ENCODE assay signal across 18 cellular contexts in the genomic region with DNA sequence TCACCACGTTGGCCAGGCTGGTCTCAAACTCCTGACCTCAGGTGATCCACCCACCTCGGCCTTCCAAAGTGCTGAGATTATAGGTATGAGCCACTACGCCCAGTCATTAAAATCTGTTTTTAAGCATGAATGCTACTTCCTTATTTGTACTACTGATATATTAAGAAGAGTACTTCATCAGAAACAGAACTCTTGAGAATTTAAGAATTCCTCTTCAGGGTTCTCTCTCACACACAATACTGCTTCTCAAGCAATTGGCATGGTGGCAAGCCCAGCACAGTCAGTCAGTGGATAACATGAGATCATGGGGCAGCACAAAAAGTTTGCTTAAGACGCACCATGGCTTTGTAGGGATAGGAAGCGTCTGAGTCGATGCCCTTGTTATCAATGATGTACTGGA. TPM values are rescaled to one million over a fixed set of nuclear protein-coding genes. Genes with fewer than 3 reads are reported as not detected.
DNase-seq lines count a peak whose midpoint lies in the region; ATAC-seq and TF ChIP-seq lines count a peak whose summit lies in the region.
"Had no signal": no experiment of that assay in that cellular context is flagged by ENCODE, and none has a peak within 500 bp of the region (broad histone marks: within the 10 kb centered on the region; RNA-seq: fewer than 3 reads in every experiment).

No MANE protein-coding gene starts in this region.

- H3K4me3 Mint-ChIP-seq in GM23338: no peak overlapping the region
- H3K4me3 Mint-ChIP-seq: B cell; CD4-positive, CD25-positive, alpha-beta regulatory T cell; HFFc6 had no signal

- H2AFZ ChIP-seq in GM23338: peak overlapping the region; percentile 91
- H2AFZ ChIP-seq: GM23248 had no signal

- H4K20me1 ChIP-seq in GM23338 (replicated peaks; ENCODE audit: insufficient read depth): no peaks in the 10 kb centered on the region

- H3F3A ChIP-seq in GM23338 (replicated peaks; ENCODE audit: low read depth): no peaks in the 10 kb centered on the region

- intact Hi-C loops in lower lobe of right lung (cut with DNase I): no loop called here

- no peak overlapping the region for H3K4me2 ChIP-seq in GM23338
- H3K4me2 ChIP-seq: BLaER1 treated with 17β-estradiol and CSF1 and Interleukin-3, amounts not matched to agents 10 nM and 100 nM had no signal

- H3K4me3 ChIP-seq in GM23338 (no peak overlapping the region), lower lobe of right lung (no peak overlapping the region), neutrophil (ENCODE audit: low read depth in 1 of 2, low read length in 1 of 2) (no peak overlapping the region)
- H3K4me3 ChIP-seq: BLaER1 treated with 17β-estradiol and CSF1 and Interleukin-3, amounts not matched to agents 10 nM and 100 nM; GM23248 had no signal

- H3K27ac Mint-ChIP-seq in GM23338: no peak overlapping the region
- H3K27ac Mint-ChIP-seq: B cell, HFFc6 had no signal

- no peaks in the 10 kb centered on the region; the same call in 1 of the 2 replicates for H3K9me2 ChIP-seq in GM23338 (ENCODE audit: insufficient read depth)

- no peaks in the 10 kb centered on the region for H3K4me1 ChIP-seq in GM23338 (ENCODE audit: insufficient read depth)
- no peaks in the 10 kb centered on the region for H3K4me1 ChIP-seq in lower lobe of right lung
- no peaks in the 10 kb centered on the region for H3K4me1 ChIP-seq in neutrophil (ENCODE audit: control insufficient read depth in 1 of 2, insufficient read depth in 1 of 2, low read depth in 1 of 2, low read length in 1 of 2)
- H3K4me1 ChIP-seq: BLaER1 treated with 17β-estradiol and CSF1 and Interleukin-3, amounts not matched to agents 10 nM and 100 nM; Caco-2 had no signal

- no peaks in the 10 kb centered on the region for H3K79me2 ChIP-seq in GM23338 (replicated peaks; ENCODE audit: insufficient read depth)

- TF ChIP-seq CTCF in GM23338 (conservative IDR thresholded peaks at IDR 0.05; ENCODE audit: low read depth in 2 of 2): no peak
- no peak for TF ChIP-seq CTCF in lower lobe of right lung (IDR thresholded peaks at IDR 0.05)
- no peak for TF ChIP-seq CTCF in neutrophil (IDR thresholded peaks at IDR 0.05)

- H3K27ac ChIP-seq in GM23338 (ENCODE audit: low read depth): 0 out of 2 replicates have a peak overlapping the region, but pooled peaks have one; percentile 26
- no peak overlapping the region for H3K27ac ChIP-seq in lower lobe of right lung
- peak overlapping the region; percentile 53 for H3K27ac ChIP-seq in neutrophil
- H3K27ac ChIP-seq: BLaER1 treated with 17β-estradiol and CSF1 and Interleukin-3, amounts not matched to agents 10 nM and 100 nM; GM23248; HL-60 had no signal

- no peaks in the 10 kb centered on the region for H3K27me3 ChIP-seq in GM23338 (ENCODE audit: insufficient read depth)
- H3K27me3 ChIP-seq in lower lobe of right lung (ENCODE audit: low read depth): no peaks in the 10 kb centered on the region
- H3K27me3 ChIP-seq in neutrophil: no peaks in the 10 kb centered on the region
- H3K27me3 ChIP-seq: BLaER1 treated with 17β-estradiol and CSF1 and Interleukin-3, amounts not matched to agents 10 nM and 100 nM had no signal

- DNase-seq in GM23338 (ENCODE audit: low spot score): no peak
- DNase-seq in lower lobe of right lung: no peak
- DNase-seq in NCI-H526 (lab: John Stamatoyannopoulos, UW): no peak
- no peak for DNase-seq in UCSD-AML1 (lab: John Stamatoyannopoulos, UW; ENCODE audit: unreplicated experiment)
- DNase-seq in stimulated activated CD4-positive, alpha-beta T cell treated with anti-CD3 and anti-CD28 coated beads, Interleukin-4, amount 100 ng/mL, for 1 hour: no peak
- DNase-seq: Caco-2; CD4-positive, CD25-positive, alpha-beta regulatory T cell; GM23248; H7; HFFc6; IMR-90 had no signal

- ATAC-seq in GM23338: no peak
- peak; percentile 83 to 86 for ATAC-seq in lower lobe of right lung
- ATAC-seq: HCT116 had no signal

- H3K4me1 Mint-ChIP-seq in GM23338: peaks cover 2% of the 10 kb centered on the region; the same call in 1 of the 3 replicates
- H3K4me1 Mint-ChIP-seq: B cell; CD4-positive, CD25-positive, alpha-beta regulatory T cell had no signal

- H3K9me3 ChIP-seq in lower lobe of right lung: no peaks in the 10 kb centered on the region
- H3K9me3 ChIP-seq in neutrophil: no peaks in the 10 kb centered on the region
- H3K9me3 ChIP-seq: BLaER1 treated with 17β-estradiol and CSF1 and Interleukin-3, amounts not matched to agents 10 nM and 100 nM; Caco-2 had no signal

- H3K27me3 Mint-ChIP-seq in GM23338 (ENCODE audit: insufficient read depth, low read depth, poor library complexity): no peaks in the 10 kb centered on the region
- H3K27me3 Mint-ChIP-seq: B cell; CD4-positive, CD25-positive, alpha-beta regulatory T cell had no signal

- H3K36me3 Mint-ChIP-seq in GM23338 (ENCODE audit: low read depth): no peaks in the 10 kb centered on the region

- no peaks in the 10 kb centered on the region for H3K9me3 Mint-ChIP-seq in GM23338
- H3K9me3 Mint-ChIP-seq: CD4-positive, CD25-positive, alpha-beta regulatory T cell; HFFc6 had no signal

- no peaks in the 10 kb centered on the region for H3K36me3 ChIP-seq in GM23338 (ENCODE audit: insufficient read depth)
- H3K36me3 ChIP-seq in lower lobe of right lung: peaks cover 77% of the 10 kb centered on the region
- peaks cover 100% of the 10 kb centered on the region for H3K36me3 ChIP-seq in neutrophil

TF ChIP-seq in GM23338, 12 proteins besides CTCF, POLR2A, EP300 and RAD21 (continues in another document):
- no peak for TF ChIP-seq EZH2 (IDR thresholded peaks at IDR 0.05; ENCODE audit: low read depth, unreplicated experiment)
- TF ChIP-seq, protein P1, sequence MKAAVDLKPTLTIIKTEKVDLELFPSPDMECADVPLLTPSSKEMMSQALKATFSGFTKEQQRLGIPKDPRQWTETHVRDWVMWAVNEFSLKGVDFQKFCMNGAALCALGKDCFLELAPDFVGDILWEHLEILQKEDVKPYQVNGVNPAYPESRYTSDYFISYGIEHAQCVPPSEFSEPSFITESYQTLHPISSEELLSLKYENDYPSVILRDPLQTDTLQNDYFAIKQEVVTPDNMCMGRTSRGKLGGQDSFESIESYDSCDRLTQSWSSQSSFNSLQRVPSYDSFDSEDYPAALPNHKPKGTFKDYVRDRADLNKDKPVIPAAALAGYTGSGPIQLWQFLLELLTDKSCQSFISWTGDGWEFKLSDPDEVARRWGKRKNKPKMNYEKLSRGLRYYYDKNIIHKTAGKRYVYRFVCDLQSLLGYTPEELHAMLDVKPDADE (IDR thresholded peaks at IDR 0.05): no peak
- TF ChIP-seq STAT1 (IDR thresholded peaks at IDR 0.05; ENCODE audit: unreplicated experiment): no peak
- no peak for TF ChIP-seq NANOG (IDR thresholded peaks at IDR 0.05; ENCODE audit: borderline replicate concordance)
- no peak for TF ChIP-seq JUNB (IDR thresholded peaks at IDR 0.05; ENCODE audit: unreplicated experiment)
- no peak for TF ChIP-seq CREB1 (CRISPR knock-in tag; IDR thresholded peaks at IDR 0.05; ENCODE audit: low read depth)
- TF ChIP-seq, protein P2, sequence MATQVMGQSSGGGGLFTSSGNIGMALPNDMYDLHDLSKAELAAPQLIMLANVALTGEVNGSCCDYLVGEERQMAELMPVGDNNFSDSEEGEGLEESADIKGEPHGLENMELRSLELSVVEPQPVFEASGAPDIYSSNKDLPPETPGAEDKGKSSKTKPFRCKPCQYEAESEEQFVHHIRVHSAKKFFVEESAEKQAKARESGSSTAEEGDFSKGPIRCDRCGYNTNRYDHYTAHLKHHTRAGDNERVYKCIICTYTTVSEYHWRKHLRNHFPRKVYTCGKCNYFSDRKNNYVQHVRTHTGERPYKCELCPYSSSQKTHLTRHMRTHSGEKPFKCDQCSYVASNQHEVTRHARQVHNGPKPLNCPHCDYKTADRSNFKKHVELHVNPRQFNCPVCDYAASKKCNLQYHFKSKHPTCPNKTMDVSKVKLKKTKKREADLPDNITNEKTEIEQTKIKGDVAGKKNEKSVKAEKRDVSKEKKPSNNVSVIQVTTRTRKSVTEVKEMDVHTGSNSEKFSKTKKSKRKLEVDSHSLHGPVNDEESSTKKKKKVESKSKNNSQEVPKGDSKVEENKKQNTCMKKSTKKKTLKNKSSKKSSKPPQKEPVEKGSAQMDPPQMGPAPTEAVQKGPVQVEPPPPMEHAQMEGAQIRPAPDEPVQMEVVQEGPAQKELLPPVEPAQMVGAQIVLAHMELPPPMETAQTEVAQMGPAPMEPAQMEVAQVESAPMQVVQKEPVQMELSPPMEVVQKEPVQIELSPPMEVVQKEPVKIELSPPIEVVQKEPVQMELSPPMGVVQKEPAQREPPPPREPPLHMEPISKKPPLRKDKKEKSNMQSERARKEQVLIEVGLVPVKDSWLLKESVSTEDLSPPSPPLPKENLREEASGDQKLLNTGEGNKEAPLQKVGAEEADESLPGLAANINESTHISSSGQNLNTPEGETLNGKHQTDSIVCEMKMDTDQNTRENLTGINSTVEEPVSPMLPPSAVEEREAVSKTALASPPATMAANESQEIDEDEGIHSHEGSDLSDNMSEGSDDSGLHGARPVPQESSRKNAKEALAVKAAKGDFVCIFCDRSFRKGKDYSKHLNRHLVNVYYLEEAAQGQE (IDR thresholded peaks at IDR 0.05; ENCODE audit: unreplicated experiment): no peak
- no peak for TF ChIP-seq POLR2AphosphoS5 (IDR thresholded peaks at IDR 0.05; ENCODE audit: low read depth)
- TF ChIP-seq ZNF331 (CRISPR knock-in tag; IDR thresholded peaks at IDR 0.05; ENCODE audit: low read depth): no peak
- TF ChIP-seq EZH2phosphoT487 (IDR thresholded peaks at IDR 0.05; ENCODE audit: unreplicated experiment): no peak

RNA-seq across cellular contexts. Expression of a gene that starts 14.1 kb away (rescaled TPM):
- not detected in 2 replicates for total RNA-seq in GM23338 (2014; rRNA removed; shearing (Covaris generic))
- polyA plus RNA-seq in GM23338 (2016; fragmentation: Nextera tagmentation; extraction: Ambion mirVana): 0.16 TPM in 1 of 2 replicates, not detected in the other
- 824 TPM for total RNA-seq in lower lobe of right lung
- total RNA-seq: H7 had no signal

RNA-seq across cellular contexts. Expression of a gene that starts 30.7 kb away (rescaled TPM):
- total RNA-seq in GM23338 (2014; rRNA removed; shearing (Covaris generic)): not detected in 2 replicates
- not detected in 2 replicates for polyA plus RNA-seq in GM23338 (2016; fragmentation: Nextera tagmentation; extraction: Ambion mirVana)
- 2.7 TPM for total RNA-seq in lower lobe of right lung
- total RNA-seq: A172; Caco-2; CD4-positive, CD25-positive, alpha-beta regulatory T cell; GM23248; H7; HFFc6; HT1080; IMR-90 had no signal
- polyA plus RNA-seq: CD4-positive, CD25-positive, alpha-beta regulatory T cell; GM23248; IMR-90 had no signal

RNA-seq across cellular contexts. Expression of a gene that starts 54.5 kb away (rescaled TPM):
- 28.9 and 29.6 TPM in 2 replicates for total RNA-seq in GM23338 (2014; rRNA removed; shearing (Covaris generic))
- polyA plus RNA-seq in GM23338 (2016; fragmentation: Nextera tagmentation; extraction: Ambion mirVana): 23.5 and 24.6 TPM in 2 replicates
- total RNA-seq in lower lobe of right lung: 32.5 TPM

RNA-seq across cellular contexts. Expression of a gene that starts 56.6 kb away (rescaled TPM):
- total RNA-seq in GM23338 (2014; rRNA removed; shearing (Covaris generic)): 1.7 and 2.8 TPM in 2 replicates
- 2.7 and 3.3 TPM in 2 replicates for polyA plus RNA-seq in GM23338 (2016; fragmentation: Nextera tagmentation; extraction: Ambion mirVana)
- 29.4 TPM for total RNA-seq in lower lobe of right lung

Comparison
In these comparisons a context has a peak if more than half of its experiments do, and no peak if none do; other contexts are left out.
1. RNA of a gene that starts 14.1 kb away (total RNA-seq): 824 TPM in lower lobe of right lung (single experiment); not detected in GM23338; every median in the first group is over 100 times any median in the second.